In genomic region chr1:75785964-75786853, GRCh38 we compare ENCODE assay signal across 1 cellular context.
A peak's percentile ranks its signal among the peaks of the same experiment; 100 is the strongest.
TF ChIP-seq lines count a peak whose summit lies in the region.

Gene RABGGTB, plus strand, starts transcription at chr1:75786256. Its CDS starts 16 bp downstream, at chr1:75786272.

TF ChIP-seq in GM12878, 131 proteins besides CTCF, POLR2A, EP300 and RAD21 (continued from another document and continues in another):
- TF ChIP-seq NRF1 (conservative IDR thresholded peaks at IDR 0.05; ENCODE audit: low read depth, low read length) (peak; percentile 84), STAT3 (IDR thresholded peaks at IDR 0.05; ENCODE audit: low read depth, low read length) (no peak), IKZF1 (conservative IDR thresholded peaks at IDR 0.05) (no peak; the same call in none of the 2 replicates), SUZ12 (IDR thresholded peaks at IDR 0.05; ENCODE audit: unreplicated experiment) (no peak), EZH2 (IDR thresholded peaks at IDR 0.05; ENCODE audit: borderline replicate concordance, control insufficient read depth, low read depth, low read length) (no peak), SIX5 (IDR thresholded peaks at IDR 0.05; ENCODE audit: low read depth, low read length, severe bottlenecking) (no peak), YY1 (IDR thresholded peaks at IDR 0.05; ENCODE audit: low read depth, low read length) (no peak), CEBPB (IDR thresholded peaks at IDR 0.05; ENCODE audit: borderline replicate concordance in 1 of 2, low read depth in 2 of 2, low read length in 2 of 2) (no peak), HCFC1 (IDR thresholded peaks at IDR 0.05; ENCODE audit: low read length) (peak; percentile 59), CBX3 (IDR thresholded peaks at IDR 0.05; ENCODE audit: borderline replicate concordance, low read depth) (no peak), GABPA (IDR thresholded peaks at IDR 0.05; ENCODE audit: low read depth) (no peak), KLF5 (IDR thresholded peaks at IDR 0.05; ENCODE audit: partially characterized antibody) (no peak), ZNF274 (IDR thresholded peaks at IDR 0.05; ENCODE audit: insufficient read depth, insufficient read length) (no peak), ASH2L (IDR thresholded peaks at IDR 0.05; ENCODE audit: borderline replicate concordance, low read depth) (no peak), ZNF217 (IDR thresholded peaks at IDR 0.05) (no peak), RCOR1 (conservative IDR thresholded peaks at IDR 0.05; ENCODE audit: low read depth, low read length) (0 out of 2 replicates have a peak, but pooled peaks have one; percentile 25), FOS (IDR thresholded peaks at IDR 0.05; ENCODE audit: borderline replicate concordance, extremely low read depth, insufficient read length) (no peak), NKRF (conservative IDR thresholded peaks at IDR 0.05) (peak; percentile 72), PAX8 (IDR thresholded peaks at IDR 0.05) (no peak), ZNF622 (IDR thresholded peaks at IDR 0.05) (no peak), ESRRA (IDR thresholded peaks at IDR 0.05; ENCODE audit: low read length) (peak; percentile 21; the same call in 1 of the 2 replicates), ETV6 (conservative IDR thresholded peaks at IDR 0.05 in 1 of 2, IDR thresholded peaks at IDR 0.05 in 1 of 2; ENCODE audit: borderline replicate concordance in 1 of 2, low read depth in 1 of 2) (no peak), KAT2A (conservative IDR thresholded peaks at IDR 0.05; ENCODE audit: control insufficient read depth, low read depth, low read length) (no peak), STAT1 (conservative IDR thresholded peaks at IDR 0.05) (peak; percentile 79; the same call in 1 of the 2 replicates), SKIL (IDR thresholded peaks at IDR 0.05; ENCODE audit: low read depth, poor library complexity, severe bottlenecking) (peak; percentile 9), CHD1 (IDR thresholded peaks at IDR 0.05; ENCODE audit: low read depth, low read length) (peak; percentile 49; the same call in 1 of the 2 replicates), TARDBP (IDR thresholded peaks at IDR 0.05; ENCODE audit: borderline replicate concordance) (no peak), GATAD2B (conservative IDR thresholded peaks at IDR 0.05; ENCODE audit: low read depth) (no peak), NR2C2 (IDR thresholded peaks at IDR 0.05; ENCODE audit: borderline replicate concordance, control insufficient read depth, insufficient read length, low read depth) (no peak), ZNF207 (IDR thresholded peaks at IDR 0.05; ENCODE audit: borderline replicate concordance) (0 out of 2 replicates have a peak, but pooled peaks have one; percentile 53), HDAC2 (IDR thresholded peaks at IDR 0.05) (no peak), RFX5 (IDR thresholded peaks at IDR 0.05; ENCODE audit: low read depth, low read length) (peak; percentile 60; the same call in 1 of the 2 replicates), SIN3A (IDR thresholded peaks at IDR 0.05; ENCODE audit: low read depth, low read length) (peak; percentile 79; the same call in 1 of the 2 replicates), MXI1 (IDR thresholded peaks at IDR 0.05; ENCODE audit: low read depth, low read length) (peak; percentile 90), ZNF592 (IDR thresholded peaks at IDR 0.05) (no peak), ZBED1 (IDR thresholded peaks at IDR 0.05; ENCODE audit: borderline replicate concordance) (peak; percentile 93), NFIC (IDR thresholded peaks at IDR 0.05; ENCODE audit: low read depth, low read length) (peak; percentile 42; the same call in 1 of the 2 replicates), IRF4 (IDR thresholded peaks at IDR 0.05; ENCODE audit: low read depth, low read length) (peak; percentile 20; the same call in 1 of the 2 replicates), CEBPZ (IDR thresholded peaks at IDR 0.05; ENCODE audit: low read depth, low read length) (no peak)
- TF ChIP-seq, protein P1, sequence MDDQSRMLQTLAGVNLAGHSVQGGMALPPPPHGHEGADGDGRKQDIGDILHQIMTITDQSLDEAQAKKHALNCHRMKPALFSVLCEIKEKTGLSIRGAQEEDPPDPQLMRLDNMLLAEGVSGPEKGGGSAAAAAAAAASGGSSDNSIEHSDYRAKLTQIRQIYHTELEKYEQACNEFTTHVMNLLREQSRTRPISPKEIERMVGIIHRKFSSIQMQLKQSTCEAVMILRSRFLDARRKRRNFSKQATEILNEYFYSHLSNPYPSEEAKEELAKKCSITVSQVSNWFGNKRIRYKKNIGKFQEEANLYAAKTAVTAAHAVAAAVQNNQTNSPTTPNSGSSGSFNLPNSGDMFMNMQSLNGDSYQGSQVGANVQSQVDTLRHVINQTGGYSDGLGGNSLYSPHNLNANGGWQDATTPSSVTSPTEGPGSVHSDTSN (IDR thresholded peaks at IDR 0.05; ENCODE audit: insufficient replicate concordance, low read depth, low read length) = no peak
- TF ChIP-seq, protein P2, sequence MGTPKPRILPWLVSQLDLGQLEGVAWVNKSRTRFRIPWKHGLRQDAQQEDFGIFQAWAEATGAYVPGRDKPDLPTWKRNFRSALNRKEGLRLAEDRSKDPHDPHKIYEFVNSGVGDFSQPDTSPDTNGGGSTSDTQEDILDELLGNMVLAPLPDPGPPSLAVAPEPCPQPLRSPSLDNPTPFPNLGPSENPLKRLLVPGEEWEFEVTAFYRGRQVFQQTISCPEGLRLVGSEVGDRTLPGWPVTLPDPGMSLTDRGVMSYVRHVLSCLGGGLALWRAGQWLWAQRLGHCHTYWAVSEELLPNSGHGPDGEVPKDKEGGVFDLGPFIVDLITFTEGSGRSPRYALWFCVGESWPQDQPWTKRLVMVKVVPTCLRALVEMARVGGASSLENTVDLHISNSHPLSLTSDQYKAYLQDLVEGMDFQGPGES (IDR thresholded peaks at IDR 0.05) = no peak
- TF ChIP-seq, protein P3, sequence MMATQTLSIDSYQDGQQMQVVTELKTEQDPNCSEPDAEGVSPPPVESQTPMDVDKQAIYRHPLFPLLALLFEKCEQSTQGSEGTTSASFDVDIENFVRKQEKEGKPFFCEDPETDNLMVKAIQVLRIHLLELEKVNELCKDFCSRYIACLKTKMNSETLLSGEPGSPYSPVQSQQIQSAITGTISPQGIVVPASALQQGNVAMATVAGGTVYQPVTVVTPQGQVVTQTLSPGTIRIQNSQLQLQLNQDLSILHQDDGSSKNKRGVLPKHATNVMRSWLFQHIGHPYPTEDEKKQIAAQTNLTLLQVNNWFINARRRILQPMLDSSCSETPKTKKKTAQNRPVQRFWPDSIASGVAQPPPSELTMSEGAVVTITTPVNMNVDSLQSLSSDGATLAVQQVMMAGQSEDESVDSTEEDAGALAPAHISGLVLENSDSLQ (IDR thresholded peaks at IDR 0.05) = peak; percentile 9; the same call in 1 of the 2 replicates
